In the genomic region with DNA sequence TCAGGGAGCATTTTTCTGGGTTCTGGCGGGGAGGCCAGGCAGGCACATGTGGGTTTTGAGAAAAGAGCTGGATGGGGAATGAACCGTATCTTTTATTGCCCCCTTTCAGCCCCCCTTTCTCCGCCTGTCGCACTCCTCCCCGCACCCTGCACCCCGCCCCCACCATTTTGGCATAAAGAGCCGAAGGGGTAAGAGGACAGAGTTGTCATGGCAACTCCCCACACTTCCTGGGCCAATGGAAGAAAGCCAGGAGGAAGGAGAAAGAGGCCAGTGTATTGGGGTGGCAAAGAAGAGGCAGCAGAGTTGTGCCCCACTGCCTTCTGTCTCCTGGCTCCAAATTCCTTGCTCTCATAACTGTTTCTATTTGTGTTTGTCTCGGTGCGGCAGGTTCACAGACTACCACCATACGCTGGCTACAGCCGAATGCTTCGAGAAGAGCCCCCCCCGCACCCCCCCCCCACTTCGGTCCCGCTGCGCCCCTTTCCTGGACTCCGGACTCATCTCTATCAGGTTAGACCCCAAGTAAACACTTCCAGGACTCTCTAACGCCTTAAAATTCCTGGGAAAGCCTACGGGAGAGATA, we compare ENCODE assay signal across 8 cellular contexts. TPM values are rescaled to one million over a fixed set of nuclear protein-coding genes. Genes with fewer than 3 reads are reported as not detected.
DNase-seq lines count a peak whose midpoint lies in the region; ATAC-seq and TF ChIP-seq lines count a peak whose summit lies in the region.

No MANE protein-coding gene starts in this region.

- WGBS in stomach, 5 donors, result 1 to 6% (median 4%) methylated on average over 19 of the region's 19 CpGs

- H3K4me1 ChIP-seq in iPS-15b (ENCODE audit: control insufficient read depth, insufficient read depth, low read length), result peaks cover 19% of the 10 kb centered on the region
- peaks cover 24 to 54% (median 31%) of the 10 kb centered on the region in 4 donors for H3K4me1 ChIP-seq in stomach

- CTCF ChIA-PET in AG04449 (lab: Yijun Ruan, JAX), result interaction anchor here (0.6 to 14.8 kb wide), 56 partner anchors 8 to 626 kb away, joined by 3 to 581 read pairs (median 6); partner anchors contain the start of genes ARMH3, HPS6 and OGA

- H3K27me3 Mint-ChIP-seq in activated T-helper 17 cell treated with anti-CD3 and anti-CD28 coated beads, Interleukin-2, amount 50 U/mL, for 72 hours, result no peaks in the 10 kb centered on the region

- H3K9me3 ChIP-seq in iPS-15b (ENCODE audit: control insufficient read depth, insufficient read depth, low read length) (no peaks in the 10 kb centered on the region), stomach (no peaks in the 10 kb centered on the region)

- H3K27ac Mint-ChIP-seq in activated T-helper 17 cell treated with anti-CD3 and anti-CD28 coated beads, Interleukin-2, amount 50 U/mL, for 72 hours, result peak overlapping the region; percentile 88

- DNase-seq in AG04449 (ENCODE audit: low read depth, low spot score), result no peak
- DNase-seq in GM13977 (ENCODE audit: low spot score), result peak; percentile 40
- DNase-seq in stomach, result no peak
- no peak for DNase-seq in cerebellar nuclear complex (lab: John Stamatoyannopoulos, UW)
- no peak for DNase-seq in mucosa of gallbladder (ENCODE audit: low spot score)

- TF ChIP-seq CTCF in AG04449 (IDR thresholded peaks at IDR 0.05; ENCODE audit: insufficient read depth, low read length, missing control alignments) (no peak), GM13977 (IDR thresholded peaks at IDR 0.05; ENCODE audit: extremely low read depth, insufficient read depth, missing control alignments) (no peak), stomach (IDR thresholded peaks at IDR 0.05) (no peak)

- peak overlapping the region; percentile 90 for H3K4me3 Mint-ChIP-seq in activated T-helper 17 cell treated with anti-CD3 and anti-CD28 coated beads, Interleukin-2, amount 50 U/mL, for 72 hours

- no peak for TF ChIP-seq EP300 in stomach (IDR thresholded peaks at IDR 0.05)

- H3K36me3 Mint-ChIP-seq in activated T-helper 17 cell treated with anti-CD3 and anti-CD28 coated beads, Interleukin-2, amount 50 U/mL, for 72 hours (ENCODE audit: low read depth), result no peaks in the 10 kb centered on the region

- in situ Hi-C loops in GM13977 (cut with MboI; ENCODE audit: low pct_unique_long_range_greater_than_20kb, low sequenced_read_pairs, unreplicated experiment), result loop anchor here (10.0 kb wide), 1 partner anchor 55 kb away; no protein-coding TSS in a partner anchor

- H3K27me3 ChIP-seq in iPS-15b (ENCODE audit: control insufficient read depth, insufficient read depth, low read length) (peaks cover 22% of the 10 kb centered on the region), stomach (no peaks in the 10 kb centered on the region)

- POLR2A ChIA-PET in AG04449 (lab: Yijun Ruan, JAX), result interaction anchor here (1.1 to 1.2 kb wide), 2 partner anchors 22 to 48 kb away, joined by 3 to 7 read pairs; partner anchors contain the start of gene OGA

- H3K27ac ChIP-seq in stomach, result no peak overlapping the region

- no peaks in the 10 kb centered on the region for H3K9me3 Mint-ChIP-seq in activated T-helper 17 cell treated with anti-CD3 and anti-CD28 coated beads, Interleukin-2, amount 50 U/mL, for 72 hours

- H3K9ac ChIP-seq in iPS-15b (ENCODE audit: low read depth, low read length), result no peak overlapping the region

- peaks cover 36% of the 10 kb centered on the region for H3K4me1 Mint-ChIP-seq in activated T-helper 17 cell treated with anti-CD3 and anti-CD28 coated beads, Interleukin-2, amount 50 U/mL, for 72 hours

- no peak for TF ChIP-seq POLR2A in stomach (IDR thresholded peaks at IDR 0.05)

- H3K4me3 ChIP-seq in AG04449 (ENCODE audit: low read depth, low read length) (peak overlapping the region; percentile 32), iPS-15b (ENCODE audit: low read depth, low read length) (peak overlapping the region; percentile 85), stomach (peak overlapping the region; percentile 33 to 51 (median 42))

- intact Hi-C loops in stomach (cut with DNase I; ENCODE audit: low total_unique reads), result no loop called here

- no peaks in the 10 kb centered on the region for H3K36me3 ChIP-seq in iPS-15b (ENCODE audit: control insufficient read depth, insufficient read depth, low read length)
- peaks cover 0 to 7% (median 3%) of the 10 kb centered on the region in 4 donors for H3K36me3 ChIP-seq in stomach

- ATAC-seq in activated T-helper 17 cell treated with anti-CD3 and anti-CD28 coated beads, Interleukin-2, amount 50 U/mL, for 72 hours (replicated peaks), result no peak
- ATAC-seq in esophagus mucosa, result no peak

RNA-seq across cellular contexts. Expression of gene KCNIP2, which starts 3.4 kb away (rescaled TPM):
- 10 to 100 TPM in 1 of 2 donors, 1 to 10 TPM in 1; 4.5 to 39.3 TPM for total RNA-seq in activated T-helper 17 cell treated with anti-CD3 and anti-CD28 coated beads, Interleukin-2, amount 50 U/mL, for 72 hours
- 1 to 10 TPM in 3 of 5 donors, not detected in 2; 1.2 to 5.7 (median 2.4) TPM for total RNA-seq in stomach
- polyA plus RNA-seq in stomach, result 1 to 10 TPM in 1 of 3 donors, under 1 TPM in 1, not detected in 1; 0.62 to 1.3 TPM
- total RNA-seq in esophagus mucosa, result 0.84 TPM
- 2.5 TPM for total RNA-seq in mucosa of gallbladder

RNA-seq across cellular contexts. Expression of gene OGA, which starts 21.9 kb away (rescaled TPM):
- 100 to 1,000 TPM; 119 to 291 TPM for total RNA-seq in activated T-helper 17 cell treated with anti-CD3 and anti-CD28 coated beads, Interleukin-2, amount 50 U/mL, for 72 hours
- total RNA-seq in stomach (100 to 1,000 TPM; 123 to 312 (median 233) TPM), esophagus mucosa (54.4 TPM), mucosa of gallbladder (104 TPM)
- 10 to 100 TPM; 18.9 to 41.7 (median 28.0) TPM for polyA plus RNA-seq in stomach

RNA-seq across cellular contexts. Expression of gene NPM3, which starts 56.9 kb away (rescaled TPM):
- total RNA-seq in activated T-helper 17 cell treated with anti-CD3 and anti-CD28 coated beads, Interleukin-2, amount 50 U/mL, for 72 hours, result 100 to 1,000 TPM in 1 of 2 donors, 10 to 100 TPM in 1; 72.6 to 162 TPM
- total RNA-seq in stomach (10 to 100 TPM in 3 of 5 donors, 1 to 10 TPM in 1, not detected in 1; 2.3 to 68.1 (median 32.6) TPM), esophagus mucosa (70.2 TPM), mucosa of gallbladder (17.7 TPM)
- polyA plus RNA-seq in stomach, result 10 to 100 TPM; 22.0 to 30.2 (median 26.0) TPM

Comparison
In these comparisons a context has a peak if more than half of its experiments do, and no peak if none do; other contexts are left out.
1. H3K4me3 ChIP-seq: peak in every context shown above with its lines; median percentile 85 in iPS-15b; 42 in stomach; 32 in AG04449.